ENCODE assay signal across 26 cellular contexts in genomic region chr3:191151653-191152052, GRCh38. TPM values are rescaled to one million over a fixed set of nuclear protein-coding genes. Genes with fewer than 3 reads are reported as not detected.
"Had no signal": no experiment of that assay in that cellular context is flagged by ENCODE, and none has a peak within 500 bp of the region (broad histone marks: within the 10 kb centered on the region; RNA-seq: fewer than 3 reads in every experiment).

No MANE protein-coding gene starts in this region.

- H3K4me3 ChIP-seq: breast epithelium had no signal

- H3K27me3 ChIP-seq: breast epithelium had no signal

- ATAC-seq: activated CD8-positive, alpha-beta memory T cell treated with anti-CD3 and anti-CD28 coated beads, Interleukin-2, amount 10 ng/mL, durations not matched to agents 7 days and 5 days; PC-3; T-cell had no signal

- DNase-seq: activated B cell treated with CpG ODN at 0.5 μM for 24 hours; activated CD4-positive, alpha-beta T cell treated with anti-CD3 and anti-CD28 coated beads for 1 hour; activated CD4-positive, alpha-beta T cell treated with anti-CD3 and anti-CD28 coated beads, Interleukin-2, amount 10 ng/mL, durations not matched to agents 24 days and 14 days; activated CD4-positive, alpha-beta T cell treated with anti-CD3 and anti-CD28 coated beads, Interleukin-2, amount 50 U/mL, for 48 hours; activated CD8-positive, alpha-beta memory T cell treated with anti-CD3 and anti-CD28 coated beads, Interleukin-2, amount 10 ng/mL, durations not matched to agents 7 days and 5 days; activated effector memory CD4-positive, alpha-beta T cell treated with Interleukin-2 at 50 U/mL for 16 hours; activated naive CD4-positive, alpha-beta T cell; activated T-cell treated with anti-CD3 and anti-CD28 coated beads, Interleukin-2, amount 50 U/mL, for 24 hours; aorta; caudate nucleus; NCI-H1105 treated with DMSO at 0.1 percent for 48 hours; NCI-H1436 treated with DMSO at 0.1 percent for 48 hours; NCI-H187; NCI-H2081; NCI-H510A treated with DMSO at 0.1 percent for 48 hours; NCI-H69; NK-92 treated with Interleukin-12 subunit alpha and Interleukin-12 subunit beta, amount 100 ng/mL, for 24 hours; PC-3; SHP77 treated with DMSO at 0.1 percent for 48 hours; T-cell; T-helper 2 cell; T1000 had no signal

- H3K27ac ChIP-seq: breast epithelium had no signal

- H3K36me3 ChIP-seq: breast epithelium had no signal

- H3K4me1 ChIP-seq: breast epithelium had no signal

- FAIRE-seq: TTC549 had no signal

RNA-seq across cellular contexts. Expression of gene OSTN, which starts 47.4 kb away (rescaled TPM):
- total RNA-seq: activated B cell treated with CpG ODN at 0.5 μM for 24 hours; activated CD4-positive, alpha-beta T cell treated with anti-CD3 and anti-CD28 coated beads, Interleukin-2, amount 10 ng/mL, durations not matched to agents 24 days and 14 days; activated CD8-positive, alpha-beta memory T cell treated with anti-CD3 and anti-CD28 coated beads, Interleukin-2, amount 10 ng/mL, durations not matched to agents 7 days and 5 days; activated T-helper 1 cell treated with anti-CD3 and anti-CD28 coated beads, Interleukin-12 subunit alpha, Interleukin-12 subunit beta, Interleukin-2, Interleukin-4 antibody, amounts not matched to agents 30 ng/mL and 10 ng/mL and 1 ng/mL, durations not matched to agents 14 hours and 24 hours and 36 hours; SK-MEL-5; T-cell had no signal
- polyA plus RNA-seq: aorta had no signal
